In genomic region chr10:99532687-99533495, GRCh38 we compare ENCODE assay signal across 9 cellular contexts. TPM values are rescaled to one million over a fixed set of nuclear protein-coding genes. Genes with fewer than 3 reads are reported as not detected.
DNase-seq lines count a peak whose midpoint lies in the region; ATAC-seq and TF ChIP-seq lines count a peak whose summit lies in the region.
"Had no signal": no experiment of that assay in that cellular context is flagged by ENCODE, and none has a peak within 500 bp of the region (broad histone marks: within the 10 kb centered on the region; RNA-seq: fewer than 3 reads in every experiment).

Gene NKX2-3 (plus strand): TSS chr10:99532942. CDS start chr10:99533132, 190 bp downstream.

- peak within 1 kb of the TSS; percentile 40 to 60 (median 57) for H3K4me3 Mint-ChIP-seq in nephron

- H3K27me3 ChIP-seq in duodenal mucosa (ENCODE audit: control insufficient read depth in 1 of 2, insufficient read depth in 2 of 2, low read length in 2 of 2) (peaks cover 82 to 92% of the 10 kb centered on the region in 2 donors), dorsolateral prefrontal cortex (peaks cover 46 to 100% (median 99%) of the 10 kb centered on the region in 45 donors)

- DNase-seq in AG08396 (ENCODE audit: low spot score) (peak; percentile 66), NCI-H748 (lab: John Stamatoyannopoulos, UW; ENCODE audit: unreplicated experiment) (peak; percentile 84), NCI-H1436 treated with DMSO at 0.1 percent for 48 hours (lab: John Stamatoyannopoulos, UW) (no peak), dorsolateral prefrontal cortex (no peak)

- TF ChIP-seq CTCF in nephron (IDR thresholded peaks at IDR 0.05; ENCODE audit: unreplicated experiment in 3 of 3) (no peak), dorsolateral prefrontal cortex (IDR thresholded peaks at IDR 0.05 in 54 of 56, conservative IDR thresholded peaks at IDR 0.05 in 2 of 56; ENCODE audit: low read depth in 1 of 56, partially characterized antibody in 56 of 56) (no peak)

- H3K27ac ChIP-seq in duodenal mucosa (ENCODE audit: low read depth, low read length) (peak within 1 kb of the TSS; percentile 67), dorsolateral prefrontal cortex (no peak within 1 kb of the TSS)

- peaks cover 45% of the 10 kb centered on the region for H3K4me1 Mint-ChIP-seq in nephron

- no peaks in the 10 kb centered on the region for H3K36me3 Mint-ChIP-seq in nephron (ENCODE audit: low read depth)

- peaks cover 5% of the 10 kb centered on the region for H3K9me3 Mint-ChIP-seq in nephron

- peak; percentile 69 for ATAC-seq in GM19467 (IDR thresholded peaks at IDR 0.05; ENCODE audit: unreplicated experiment)
- ATAC-seq in HG03139 (IDR thresholded peaks at IDR 0.05; ENCODE audit: unreplicated experiment): no peak

- H3K36me3 ChIP-seq in duodenal mucosa (ENCODE audit: control insufficient read depth in 1 of 2, insufficient read depth in 2 of 2, low read length in 2 of 2): no peaks in the 10 kb centered on the region

- H3K27ac Mint-ChIP-seq in nephron: no peak within 1 kb of the TSS

- H3K27me3 Mint-ChIP-seq in nephron (ENCODE audit: low read depth): peaks cover 98% of the 10 kb centered on the region

- H3K4me1 ChIP-seq in duodenal mucosa (ENCODE audit: control insufficient read depth in 1 of 2, insufficient read depth in 2 of 2, low read length in 2 of 2): peaks cover 5 to 24% of the 10 kb centered on the region in 2 donors

- H3K9ac ChIP-seq in duodenal mucosa (ENCODE audit: low read depth in 1 of 2, low read length in 2 of 2): peak within 1 kb of the TSS; percentile 57 to 70

- no peaks in the 10 kb centered on the region for H3K9me3 ChIP-seq in duodenal mucosa (ENCODE audit: control insufficient read depth in 1 of 2, low read length in 2 of 2)

- intact Hi-C loops in dorsolateral prefrontal cortex (cut with DNase I): no loop called here

- H3K4me3 ChIP-seq in duodenal mucosa (ENCODE audit: low read depth in 1 of 2, low read length in 2 of 2): peak within 1 kb of the TSS; percentile 59 to 76
- H3K4me3 ChIP-seq in dorsolateral prefrontal cortex: peak within 1 kb of the TSS in 1 of 59 donors; percentile 23

RNA-seq across cellular contexts. Expression of gene NKX2-3, which starts in this region (rescaled TPM):
- total RNA-seq in dorsolateral prefrontal cortex: not detected
- total RNA-seq: activated CD8-positive, alpha-beta memory T cell treated with anti-CD3 and anti-CD28 coated beads for 36 hours had no signal

Comparison
In these comparisons a context has a peak if more than half of its experiments do, and no peak if none do; other contexts are left out.
1. DNase-seq: peak in AG08396 (single experiment) and NCI-H748 (single experiment); none in NCI-H1436 treated with DMSO at 0.1 percent for 48 hours (single experiment) and dorsolateral prefrontal cortex (0 of 10).